ENCODE assay signal across 33 cellular contexts in genomic region chr5:11853796-11854195, GRCh38. TPM values are rescaled to one million over a fixed set of nuclear protein-coding genes. Genes with fewer than 3 reads are reported as not detected.
"Had no signal": no experiment of that assay in that cellular context is flagged by ENCODE, and none has a peak within 500 bp of the region (broad histone marks: within the 10 kb centered on the region; RNA-seq: fewer than 3 reads in every experiment).

No MANE protein-coding gene starts in this region.

- H3K27me3 ChIP-seq: ascending aorta had no signal

- ATAC-seq: activated T-cell treated with anti-CD3 and anti-CD28 coated beads, Interleukin-2, amount 50 U/mL, for 72 hours; activated T-helper 17 cell treated with anti-CD3 and anti-CD28 coated beads, Interleukin-2, amount 50 U/mL, for 72 hours; Right ventricle myocardium inferior; SK-N-SH treated with all-trans-retinoic acid at 6 μM for 48 hours had no signal

- H3K4me1 ChIP-seq: ascending aorta had no signal

- H3K4me1 Mint-ChIP-seq: activated B cell treated with CpG ODN at 0.5 μM for 24 hours; activated naive CD8-positive, alpha-beta T cell treated with anti-CD3 and anti-CD28 coated beads for 36 hours; activated T-helper 17 cell treated with anti-CD3 and anti-CD28 coated beads, Interleukin-2, amount 50 U/mL, for 72 hours had no signal

- H3K27ac Mint-ChIP-seq: activated B cell treated with CpG ODN at 0.5 μM for 24 hours; activated CD4-positive, alpha-beta memory T cell treated with anti-CD3 and anti-CD28 coated beads for 36 hours; activated naive CD8-positive, alpha-beta T cell treated with anti-CD3 and anti-CD28 coated beads for 36 hours; activated T-cell treated with anti-CD3 and anti-CD28 coated beads, Interleukin-2, amount 50 U/mL, for 72 hours; activated T-helper 17 cell treated with anti-CD3 and anti-CD28 coated beads, Interleukin-2, amount 50 U/mL, for 72 hours had no signal

- H3K27me3 Mint-ChIP-seq: activated B cell treated with CpG ODN at 0.5 μM for 24 hours; activated CD4-positive, alpha-beta memory T cell treated with anti-CD3 and anti-CD28 coated beads for 36 hours; activated naive CD8-positive, alpha-beta T cell treated with anti-CD3 and anti-CD28 coated beads for 36 hours; activated T-helper 17 cell treated with anti-CD3 and anti-CD28 coated beads, Interleukin-2, amount 50 U/mL, for 72 hours had no signal

- DNase-seq: activated B cell treated with CpG ODN at 0.5 μM for 24 hours; activated CD4-positive, alpha-beta memory T cell treated with anti-CD3 and anti-CD28 coated beads for 36 hours; activated CD4-positive, alpha-beta T cell treated with anti-CD3 and anti-CD28 coated beads for 4 hours; activated CD4-positive, alpha-beta T cell treated with anti-CD3 and anti-CD28 coated beads, Interleukin-2, amount 50 U/mL, for 1 hour; activated CD4-positive, CD25-positive, alpha-beta regulatory T cell treated with anti-CD3 and anti-CD28 coated beads, Interleukin-2, amount 50 U/mL, for 72 hours; activated CD8-positive, alpha-beta memory T cell treated with anti-CD3 and anti-CD28 coated beads, Interleukin-2, amount 50 U/mL, for 4 hours; activated effector memory CD4-positive, alpha-beta T cell treated with anti-CD3 and anti-CD28 coated beads, Interleukin-2, amount 50 U/mL, for 16 hours; activated naive CD4-positive, alpha-beta T cell; activated naive CD4-positive, alpha-beta T cell treated with anti-CD3 and anti-CD28 coated beads, Interleukin-2, amount 50 U/mL, for 16 hours; activated naive CD8-positive, alpha-beta T cell treated with anti-CD3 and anti-CD28 coated beads for 36 hours; activated T-cell treated with anti-CD3 and anti-CD28 coated beads, Interleukin-2, amount 50 U/mL, for 72 hours; amygdala; NCI-H1105; NCI-H1417 treated with DMSO at 0.1 percent for 48 hours; NCI-H1694; NCI-H1930; NCI-H2081 treated with DMSO at 0.1 percent for 48 hours; NCI-H510A; NCI-H526; NCI-H748 treated with DMSO at 0.1 percent for 48 hours; PC-9; SIG-M5; T-helper 1 cell; T-helper 2 cell; T-helper 9 cell had no signal

- H3K4me3 ChIP-seq: ascending aorta, PC-9 had no signal

- H3K36me3 Mint-ChIP-seq: activated CD4-positive, alpha-beta memory T cell treated with anti-CD3 and anti-CD28 coated beads for 36 hours; activated naive CD8-positive, alpha-beta T cell treated with anti-CD3 and anti-CD28 coated beads for 36 hours had no signal

- H3K36me3 ChIP-seq: ascending aorta had no signal

- H3K9me3 ChIP-seq: ascending aorta had no signal

- H3K27ac ChIP-seq: ascending aorta, PC-9, RWPE1, VCaP had no signal

- H3K4me3 Mint-ChIP-seq: activated B cell treated with CpG ODN at 0.5 μM for 24 hours; activated CD4-positive, alpha-beta memory T cell treated with anti-CD3 and anti-CD28 coated beads for 36 hours; activated naive CD8-positive, alpha-beta T cell treated with anti-CD3 and anti-CD28 coated beads for 36 hours; activated T-cell treated with anti-CD3 and anti-CD28 coated beads, Interleukin-2, amount 50 U/mL, for 72 hours; activated T-helper 17 cell treated with anti-CD3 and anti-CD28 coated beads, Interleukin-2, amount 50 U/mL, for 72 hours had no signal

RNA-seq across cellular contexts. Expression of gene CTNND2, which starts 50.5 kb away (rescaled TPM):
- total RNA-seq: activated B cell treated with CpG ODN at 0.5 μM for 24 hours; activated CD4-positive, alpha-beta memory T cell treated with anti-CD3 and anti-CD28 coated beads for 36 hours; activated naive CD8-positive, alpha-beta T cell treated with anti-CD3 and anti-CD28 coated beads for 36 hours; activated T-cell treated with anti-CD3 and anti-CD28 coated beads, Interleukin-2, amount 50 U/mL, for 72 hours; MCF 10A; OCI-LY7; PC-9 had no signal
